ENCODE assay signal across 9 cellular contexts in genomic region chr4:10100734-10101216, GRCh38. TPM values are rescaled to one million over a fixed set of nuclear protein-coding genes. Genes with fewer than 3 reads are reported as not detected.
DNase-seq lines count a peak whose midpoint lies in the region; ATAC-seq and TF ChIP-seq lines count a peak whose summit lies in the region.
"Had no signal": no experiment of that assay in that cellular context is flagged by ENCODE, and none has a peak within 500 bp of the region (broad histone marks: within the 10 kb centered on the region; RNA-seq: fewer than 3 reads in every experiment).

No MANE protein-coding gene starts in this region.

- H3K4me1 ChIP-seq in GM23248 (ENCODE audit: insufficient read depth) (peaks cover 81% of the 10 kb centered on the region), sigmoid colon (peaks cover 0 to 100% (median 100%) of the 10 kb centered on the region in 4 donors)

- TF ChIP-seq CTCF in WERI-Rb-1 (IDR thresholded peaks at IDR 0.05; ENCODE audit: low read depth, low read length) (no peak), sigmoid colon (IDR thresholded peaks at IDR 0.05) (no peak)

- no peak for TF ChIP-seq EP300 in sigmoid colon (IDR thresholded peaks at IDR 0.05)

- intact Hi-C loops in sigmoid colon (cut with DNase I): loop anchor here (5.0 kb wide), 1 partner anchor 72 kb away; no protein-coding TSS in a partner anchor

- H3F3A ChIP-seq in GM23248 (ENCODE audit: insufficient read depth): peaks cover 66% of the 10 kb centered on the region

- H3K27ac ChIP-seq in GM23248 (0 out of 2 replicates have a peak overlapping the region, but pooled peaks have one; percentile 40), WERI-Rb-1 (peak overlapping the region; percentile 89), sigmoid colon (peak overlapping the region; percentile 90 to 98 (median 96))

- H3K36me3 ChIP-seq in GM23248 (ENCODE audit: low read depth) (peaks cover 38% of the 10 kb centered on the region; the same call in 1 of the 2 replicates), WERI-Rb-1 (peaks cover 72% of the 10 kb centered on the region), sigmoid colon (peaks cover 8 to 48% (median 38%) of the 10 kb centered on the region in 4 donors)

- no peaks in the 10 kb centered on the region for H3K9me2 ChIP-seq in GM23248 (ENCODE audit: insufficient read depth)

- no peak for TF ChIP-seq POLR2A in sigmoid colon (IDR thresholded peaks at IDR 0.05)

- WGBS in GM23248 (ENCODE audit: low coverage in 1 of 2, low lambda C conversion rate in 2 of 2, missing lambda C conversion rate in 2 of 2), 2 experiments: 82% methylated on average over 11 to 12 of the region's 12 CpGs
- 54 to 77% methylated on average over 12 of the region's 12 CpGs for WGBS in sigmoid colon, 2 donors

- ATAC-seq in HG03439 (IDR thresholded peaks at IDR 0.05; ENCODE audit: unreplicated experiment) (no peak), HG03342 (IDR thresholded peaks at IDR 0.05; ENCODE audit: unreplicated experiment) (no peak)

- no peak for DNase-seq in GM23248
- DNase-seq in WERI-Rb-1: no peak
- peak; percentile 80 for DNase-seq in foreskin melanocyte
- DNase-seq in sigmoid colon: peak; percentile 75
- no peak for DNase-seq in NCI-H526 treated with DMSO at 0.1 percent for 48 hours (lab: John Stamatoyannopoulos, UW)
- no peak for DNase-seq in NCI-H2107 treated with DMSO at 0.1 percent for 48 hours (lab: John Stamatoyannopoulos, UW; ENCODE audit: unreplicated experiment)
- DNase-seq: activated gamma-delta T cell had no signal

- peaks cover 89% of the 10 kb centered on the region for H3K79me2 ChIP-seq in GM23248 (ENCODE audit: insufficient read depth)

- in situ Hi-C loops in GM23248 (cut with MboI): no loop called here

- no peaks in the 10 kb centered on the region for H3K9me3 ChIP-seq in GM23248 (ENCODE audit: low read depth)
- no peaks in the 10 kb centered on the region for H3K9me3 ChIP-seq in WERI-Rb-1 (ENCODE audit: severe bottlenecking)
- no peaks in the 10 kb centered on the region for H3K9me3 ChIP-seq in sigmoid colon

- no peaks in the 10 kb centered on the region for H4K20me1 ChIP-seq in GM23248 (ENCODE audit: insufficient read depth)

- no peak overlapping the region for H3K4me2 ChIP-seq in GM23248 (ENCODE audit: unreplicated experiment)

- H3K4me3 ChIP-seq in GM23248 (no peak overlapping the region), WERI-Rb-1 (ENCODE audit: low read depth, low read length) (no peak overlapping the region), sigmoid colon (no peak overlapping the region)

- no peak overlapping the region for H3K9ac ChIP-seq in GM23248

- H2AFZ ChIP-seq in GM23248: no peak overlapping the region

- H3K27me3 ChIP-seq in GM23248 (replicated peaks; ENCODE audit: insufficient read depth) (no peaks in the 10 kb centered on the region), WERI-Rb-1 (ENCODE audit: insufficient read depth, low read depth, severe bottlenecking) (no peaks in the 10 kb centered on the region), sigmoid colon (no peaks in the 10 kb centered on the region)

RNA-seq across cellular contexts. Expression of gene WDR1, which starts 15.8 kb away (rescaled TPM):
- 471 and 487 TPM in 2 replicates for total RNA-seq in GM23248 (2014; rRNA removed; shearing (Covaris generic))
- polyA plus RNA-seq in GM23248 (2016; fragmentation: Nextera tagmentation; extraction: Ambion mirVana): 413 and 419 TPM in 2 replicates
- 100 to 1,000 TPM; 171 to 267 (median 238) TPM for total RNA-seq in sigmoid colon
- polyA plus RNA-seq in sigmoid colon: 100 to 1,000 TPM; 200 to 267 (median 247) TPM

Comparison
In these comparisons a context has a peak if more than half of its experiments do, and no peak if none do; other contexts are left out.
1. DNase-seq: peak in foreskin melanocyte (single experiment) and sigmoid colon (single experiment); none in GM23248 (single experiment), WERI-Rb-1 (single experiment), NCI-H526 treated with DMSO at 0.1 percent for 48 hours (single experiment) and NCI-H2107 treated with DMSO at 0.1 percent for 48 hours (single experiment).
2. H3K27ac ChIP-seq: peak in every context shown above with its lines; median percentile 96 in sigmoid colon; 89 in WERI-Rb-1; 40 in GM23248.